ENCODE assay signal across 15 cellular contexts in genomic region chr7:117009705-117010361, GRCh38. TPM values are rescaled to one million over a fixed set of nuclear protein-coding genes. Genes with fewer than 3 reads are reported as not detected.
A peak's percentile ranks its signal among the peaks of the same experiment; 100 is the strongest.
DNase-seq lines count a peak whose midpoint lies in the region; ATAC-seq, FAIRE-seq and TF ChIP-seq lines count a peak whose summit lies in the region.
"Had no signal": no experiment of that assay in that cellular context is flagged by ENCODE, and none has a peak within 500 bp of the region (broad histone marks: within the 10 kb centered on the region; RNA-seq: fewer than 3 reads in every experiment).

No MANE protein-coding gene starts in this region.

- no peak overlapping the region for H3K27ac ChIP-seq in BLaER1
- no peak overlapping the region for H3K27ac ChIP-seq in uterus
- H3K27ac ChIP-seq: suprapubic skin had no signal

- H3K4me2 ChIP-seq in BLaER1, result peak overlapping the region; percentile 22

- no peak overlapping the region for H3K4me3 ChIP-seq in BLaER1
- no peak overlapping the region for H3K4me3 ChIP-seq in uterus
- H3K4me3 ChIP-seq: coronary artery, suprapubic skin had no signal

- H3K27me3 Mint-ChIP-seq in activated CD4-positive, alpha-beta memory T cell treated with anti-CD3 and anti-CD28 coated beads for 36 hours, result peaks cover 7% of the 10 kb centered on the region

- no peaks in the 10 kb centered on the region for H3K9me3 Mint-ChIP-seq in activated CD4-positive, alpha-beta memory T cell treated with anti-CD3 and anti-CD28 coated beads for 36 hours
- H3K9me3 Mint-ChIP-seq: neural crest cell had no signal

- peaks cover 22% of the 10 kb centered on the region for H4K20me1 ChIP-seq in BLaER1

- TF ChIP-seq CTCF in uterus (IDR thresholded peaks at IDR 0.05), result no peak

- DNase-seq in GM12891 (ENCODE audit: insufficient read length, low spot score) (no peak), erythroblast (lab: John Stamatoyannopoulos, UW) (peak; percentile 19 to 21), NOMO-1 (lab: John Stamatoyannopoulos, UW; ENCODE audit: unreplicated experiment in 2 of 2) (no peak), NCI-H1417 treated with DMSO at 0.1 percent for 48 hours (lab: John Stamatoyannopoulos, UW) (no peak), uterus (no peak)
- no peak for DNase-seq in activated CD4-positive, alpha-beta memory T cell treated with anti-CD3 and anti-CD28 coated beads for 36 hours
- DNase-seq: glutamatergic neuron, NCI-H187 treated with DMSO at 0.1 percent for 48 hours, NCI-H526 had no signal

- CTCF ChIA-PET in activated CD4-positive, alpha-beta memory T cell treated with anti-CD3 and anti-CD28 coated beads for 36 hours (lab: Charles Lee), result interaction anchor here (0.6 to 9.3 kb wide), 9 partner anchors 23 to 123 kb away, joined by 3 to 123 read pairs (median 3); partner anchors contain the start of gene ST7

- H3K9me3 ChIP-seq in BLaER1 (no peaks in the 10 kb centered on the region), uterus (no peaks in the 10 kb centered on the region)
- H3K9me3 ChIP-seq: suprapubic skin had no signal

- H3K36me3 Mint-ChIP-seq in activated CD4-positive, alpha-beta memory T cell treated with anti-CD3 and anti-CD28 coated beads for 36 hours, result no peaks in the 10 kb centered on the region

- H3K27me3 ChIP-seq in BLaER1, result no peaks in the 10 kb centered on the region
- H3K27me3 ChIP-seq in uterus, result no peaks in the 10 kb centered on the region
- H3K27me3 ChIP-seq: suprapubic skin had no signal

- no peak overlapping the region for H3K9ac ChIP-seq in BLaER1

- H3K4me1 ChIP-seq in BLaER1 (peaks cover 33% of the 10 kb centered on the region), uterus (no peaks in the 10 kb centered on the region)

- FAIRE-seq in GM12891 (lab: Jason Lieb, UNC), result peak; percentile 43

- peak overlapping the region; percentile 1 for H3K4me3 Mint-ChIP-seq in activated CD4-positive, alpha-beta memory T cell treated with anti-CD3 and anti-CD28 coated beads for 36 hours
- H3K4me3 Mint-ChIP-seq: neural crest cell had no signal

- TF ChIP-seq POLR2A in GM12891 (IDR thresholded peaks at IDR 0.05; ENCODE audit: low read depth, low read length) (no peak), erythroblast (IDR thresholded peaks at IDR 0.05; ENCODE audit: low read length) (no peak), uterus (IDR thresholded peaks at IDR 0.05) (no peak)

- intact Hi-C loops in activated CD4-positive, alpha-beta memory T cell treated with anti-CD3 and anti-CD28 coated beads for 36 hours (cut with micrococcal nuclease), result loop anchor here (1.0 to 10.0 kb wide), 7 partner anchors 15 to 145 kb away; partner anchors contain the start of gene CAPZA2
- intact Hi-C loops in uterus (cut with DNase I; ENCODE audit: low total_unique reads), result no loop called here

- POLR2A ChIA-PET in activated CD4-positive, alpha-beta memory T cell treated with anti-CD3 and anti-CD28 coated beads for 36 hours (lab: Charles Lee), result no interaction called here

- H3K4me1 Mint-ChIP-seq in activated CD4-positive, alpha-beta memory T cell treated with anti-CD3 and anti-CD28 coated beads for 36 hours (ENCODE audit: low read depth), result peaks cover 65% of the 10 kb centered on the region
- H3K4me1 Mint-ChIP-seq: neural crest cell had no signal

- peak overlapping the region; percentile 42 for H3K27ac Mint-ChIP-seq in activated CD4-positive, alpha-beta memory T cell treated with anti-CD3 and anti-CD28 coated beads for 36 hours

- H3K36me3 ChIP-seq in BLaER1, result no peaks in the 10 kb centered on the region
- no peaks in the 10 kb centered on the region for H3K36me3 ChIP-seq in uterus
- H3K36me3 ChIP-seq: suprapubic skin had no signal

- ATAC-seq in GM21825 (IDR thresholded peaks at IDR 0.05; ENCODE audit: unreplicated experiment), result no peak
- ATAC-seq: esophagus mucosa had no signal

TF ChIP-seq in GM12891, 5 proteins besides CTCF, POLR2A, EP300 and RAD21:
- TF ChIP-seq PAX5 (IDR thresholded peaks at IDR 0.05; ENCODE audit: insufficient read depth, low read length, severe bottlenecking) (no peak), POU2F2 (IDR thresholded peaks at IDR 0.05; ENCODE audit: low read depth, low read length) (no peak), POLR2AphosphoS5 (IDR thresholded peaks at IDR 0.05; ENCODE audit: low read depth, low read length) (no peak; the same call in 1 of the 2 replicates), TAF1 (IDR thresholded peaks at IDR 0.05; ENCODE audit: low read depth, low read length) (no peak), SPI1 (IDR thresholded peaks at IDR 0.05; ENCODE audit: low read depth, low read length) (no peak)

RNA-seq across cellular contexts. Expression of gene ST7, which starts 56.5 kb away (rescaled TPM):
- 56.6 TPM for polyA plus RNA-seq in GM12891 (2012; ENCODE audit: low read depth, missing spikeins)
- total RNA-seq in activated CD4-positive, alpha-beta memory T cell treated with anti-CD3 and anti-CD28 coated beads for 36 hours, result 1 to 10 TPM; 5.7 to 6.2 TPM
- 10 to 100 TPM; 27.4 to 41.0 (median 31.4) TPM for total RNA-seq in uterus

Comparison
In these comparisons a context has a peak if more than half of its experiments do, and no peak if none do; other contexts are left out.
1. DNase-seq: peak in erythroblast (2 of 2); none in GM12891 (single experiment), activated CD4-positive, alpha-beta memory T cell treated with anti-CD3 and anti-CD28 coated beads for 36 hours (single experiment), NOMO-1 (0 of 2), NCI-H1417 treated with DMSO at 0.1 percent for 48 hours (single experiment) and uterus (0 of 2).